Comparison of ENCODE assay signal across 13 cellular contexts in genomic region chr14:70036665-70037064, GRCh38.
DNase-seq lines count a peak whose midpoint lies in the region; ATAC-seq and TF ChIP-seq lines count a peak whose summit lies in the region.
"Had no signal": no experiment of that assay in that cellular context is flagged by ENCODE, and none has a peak within 500 bp of the region (broad histone marks: within the 10 kb centered on the region; RNA-seq: fewer than 3 reads in every experiment).

No MANE protein-coding gene starts in this region.

- H3K4me3 Mint-ChIP-seq in neural progenitor cell = no peak overlapping the region
- H3K4me3 Mint-ChIP-seq in activated naive CD8-positive, alpha-beta T cell treated with anti-CD3 and anti-CD28 coated beads for 36 hours = no peak overlapping the region
- H3K4me3 Mint-ChIP-seq: activated T-cell treated with anti-CD3 and anti-CD28 coated beads, Interleukin-2, amount 50 U/mL, for 72 hours had no signal

- H3K4me2 ChIP-seq in neural progenitor cell = no peak overlapping the region

- no peak for ATAC-seq in left colon
- ATAC-seq in HG03097 (IDR thresholded peaks at IDR 0.05; ENCODE audit: low FRiP score, unreplicated experiment) = no peak
- ATAC-seq: activated T-cell treated with anti-CD3 and anti-CD28 coated beads, Interleukin-2, amount 50 U/mL, for 72 hours had no signal

- no peak overlapping the region for H3K27ac Mint-ChIP-seq in neural progenitor cell
- no peak overlapping the region for H3K27ac Mint-ChIP-seq in activated naive CD8-positive, alpha-beta T cell treated with anti-CD3 and anti-CD28 coated beads for 36 hours
- H3K27ac Mint-ChIP-seq: activated T-cell treated with anti-CD3 and anti-CD28 coated beads, Interleukin-2, amount 50 U/mL, for 72 hours had no signal

- H3K36me3 ChIP-seq in neural progenitor cell = no peaks in the 10 kb centered on the region

- peaks cover 7% of the 10 kb centered on the region for H3K4me1 Mint-ChIP-seq in neural progenitor cell
- no peaks in the 10 kb centered on the region for H3K4me1 Mint-ChIP-seq in activated naive CD8-positive, alpha-beta T cell treated with anti-CD3 and anti-CD28 coated beads for 36 hours

- H3K27ac ChIP-seq in neural progenitor cell = no peak overlapping the region
- H3K27ac ChIP-seq: skin epidermis had no signal

- no peaks in the 10 kb centered on the region for H3K27me3 ChIP-seq in neural progenitor cell

- no peak for TF ChIP-seq RAD21 in Ishikawa (IDR thresholded peaks at IDR 0.05; ENCODE audit: low read depth)

- intact Hi-C loops in left colon (cut with DNase I, micrococcal nuclease) = loop anchor here in 1 of 2 donors (10.0 kb wide), 1 partner anchor 212 kb away; no protein-coding TSS in a partner anchor

- peaks cover 18% of the 10 kb centered on the region for H3F3A ChIP-seq in neural progenitor cell (ENCODE audit: low read depth)

- H3K79me2 ChIP-seq in neural progenitor cell (ENCODE audit: low read depth) = no peaks in the 10 kb centered on the region

- H3K9ac ChIP-seq in neural progenitor cell = no peak overlapping the region

- H3K36me3 Mint-ChIP-seq in neural progenitor cell = no peaks in the 10 kb centered on the region
- H3K36me3 Mint-ChIP-seq in activated naive CD8-positive, alpha-beta T cell treated with anti-CD3 and anti-CD28 coated beads for 36 hours = no peaks in the 10 kb centered on the region

- peak; percentile 6 for DNase-seq in NCI-H146 (lab: John Stamatoyannopoulos, UW)
- DNase-seq in NCI-H146 treated with DMSO at 0.1 percent for 48 hours (lab: John Stamatoyannopoulos, UW; ENCODE audit: unreplicated experiment) = no peak
- peak; percentile 2 for DNase-seq in amniotic epithelial cell (ENCODE audit: low read depth)
- DNase-seq in neural progenitor cell (ENCODE audit: low spot score) = peak; percentile 61
- DNase-seq in activated naive CD8-positive, alpha-beta T cell treated with anti-CD3 and anti-CD28 coated beads for 36 hours = no peak
- no peak for DNase-seq in left colon
- DNase-seq: activated T-cell treated with anti-CD3 and anti-CD28 coated beads, Interleukin-2, amount 50 U/mL, for 72 hours; anterior cingulate cortex; NCI-H1105 treated with DMSO at 0.1 percent for 48 hours; nucleus accumbens had no signal

- no peak overlapping the region for H2AFZ ChIP-seq in neural progenitor cell (replicated peaks)

- H3K4me3 ChIP-seq in neural progenitor cell = no peak overlapping the region
- H3K4me3 ChIP-seq: skin epidermis had no signal

- no peaks in the 10 kb centered on the region for H3K9me3 ChIP-seq in neural progenitor cell (ENCODE audit: low read depth)

- no peak for TF ChIP-seq EP300 in Ishikawa (IDR thresholded peaks at IDR 0.05; ENCODE audit: borderline replicate concordance)

- H4K20me1 ChIP-seq in neural progenitor cell (ENCODE audit: low read depth) = no peaks in the 10 kb centered on the region

- H3K9me3 Mint-ChIP-seq in neural progenitor cell = no peaks in the 10 kb centered on the region
- H3K9me3 Mint-ChIP-seq in activated naive CD8-positive, alpha-beta T cell treated with anti-CD3 and anti-CD28 coated beads for 36 hours = no peaks in the 10 kb centered on the region
- H3K9me3 Mint-ChIP-seq: activated T-cell treated with anti-CD3 and anti-CD28 coated beads, Interleukin-2, amount 50 U/mL, for 72 hours had no signal

- H3K27me3 Mint-ChIP-seq in neural progenitor cell (ENCODE audit: insufficient read depth, low read depth) = peaks cover 2% of the 10 kb centered on the region
- H3K27me3 Mint-ChIP-seq in activated naive CD8-positive, alpha-beta T cell treated with anti-CD3 and anti-CD28 coated beads for 36 hours = peaks cover 26% of the 10 kb centered on the region

- peak; percentile 61 for TF ChIP-seq CTCF in neural progenitor cell (IDR thresholded peaks at IDR 0.05)

- H3K4me1 ChIP-seq in neural progenitor cell = peaks cover 12% of the 10 kb centered on the region

TF ChIP-seq in Ishikawa, 13 proteins besides CTCF, POLR2A, EP300 and RAD21:
- TF ChIP-seq, protein P1, sequence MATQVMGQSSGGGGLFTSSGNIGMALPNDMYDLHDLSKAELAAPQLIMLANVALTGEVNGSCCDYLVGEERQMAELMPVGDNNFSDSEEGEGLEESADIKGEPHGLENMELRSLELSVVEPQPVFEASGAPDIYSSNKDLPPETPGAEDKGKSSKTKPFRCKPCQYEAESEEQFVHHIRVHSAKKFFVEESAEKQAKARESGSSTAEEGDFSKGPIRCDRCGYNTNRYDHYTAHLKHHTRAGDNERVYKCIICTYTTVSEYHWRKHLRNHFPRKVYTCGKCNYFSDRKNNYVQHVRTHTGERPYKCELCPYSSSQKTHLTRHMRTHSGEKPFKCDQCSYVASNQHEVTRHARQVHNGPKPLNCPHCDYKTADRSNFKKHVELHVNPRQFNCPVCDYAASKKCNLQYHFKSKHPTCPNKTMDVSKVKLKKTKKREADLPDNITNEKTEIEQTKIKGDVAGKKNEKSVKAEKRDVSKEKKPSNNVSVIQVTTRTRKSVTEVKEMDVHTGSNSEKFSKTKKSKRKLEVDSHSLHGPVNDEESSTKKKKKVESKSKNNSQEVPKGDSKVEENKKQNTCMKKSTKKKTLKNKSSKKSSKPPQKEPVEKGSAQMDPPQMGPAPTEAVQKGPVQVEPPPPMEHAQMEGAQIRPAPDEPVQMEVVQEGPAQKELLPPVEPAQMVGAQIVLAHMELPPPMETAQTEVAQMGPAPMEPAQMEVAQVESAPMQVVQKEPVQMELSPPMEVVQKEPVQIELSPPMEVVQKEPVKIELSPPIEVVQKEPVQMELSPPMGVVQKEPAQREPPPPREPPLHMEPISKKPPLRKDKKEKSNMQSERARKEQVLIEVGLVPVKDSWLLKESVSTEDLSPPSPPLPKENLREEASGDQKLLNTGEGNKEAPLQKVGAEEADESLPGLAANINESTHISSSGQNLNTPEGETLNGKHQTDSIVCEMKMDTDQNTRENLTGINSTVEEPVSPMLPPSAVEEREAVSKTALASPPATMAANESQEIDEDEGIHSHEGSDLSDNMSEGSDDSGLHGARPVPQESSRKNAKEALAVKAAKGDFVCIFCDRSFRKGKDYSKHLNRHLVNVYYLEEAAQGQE (IDR thresholded peaks at IDR 0.05; ENCODE audit: low read depth) = peak; percentile 71
- TF ChIP-seq ZBTB7A (IDR thresholded peaks at IDR 0.05; ENCODE audit: low read depth) = no peak

Comparison
In these comparisons a context has a peak if more than half of its experiments do, and no peak if none do; other contexts are left out.
1. DNase-seq: peak in NCI-H146 (single experiment), amniotic epithelial cell (single experiment) and neural progenitor cell (single experiment); none in NCI-H146 treated with DMSO at 0.1 percent for 48 hours (single experiment), activated naive CD8-positive, alpha-beta T cell treated with anti-CD3 and anti-CD28 coated beads for 36 hours (single experiment) and left colon (0 of 2).